Comparison of ENCODE assay signal across 24 cellular contexts in genomic region chr1:216809649-216810048, GRCh38.
"Had no signal": no experiment of that assay in that cellular context is flagged by ENCODE, and none has a peak within 500 bp of the region (broad histone marks: within the 10 kb centered on the region; RNA-seq: fewer than 3 reads in every experiment).

No MANE protein-coding gene starts in this region.

- H3K27me3 Mint-ChIP-seq: dendritic cell treated with granulocyte-macrophage colony-stimulating factor and Interleukin-4, amounts not matched to agents 40 ng/mL and 50 ng/mL, for 4 days; effector memory CD8-positive, alpha-beta T cell had no signal

- H3K4me3 ChIP-seq: colonic mucosa, coronary artery, dorsolateral prefrontal cortex, esophagus muscularis mucosa, esophagus squamous epithelium, gastroesophageal sphincter, heart left ventricle, heart right ventricle had no signal

- H3K27ac Mint-ChIP-seq: dendritic cell treated with granulocyte-macrophage colony-stimulating factor and Interleukin-4, amounts not matched to agents 40 ng/mL and 50 ng/mL, for 4 days; effector memory CD8-positive, alpha-beta T cell; endodermal cell had no signal

- H3K9me3 ChIP-seq: colonic mucosa, esophagus muscularis mucosa, esophagus squamous epithelium, gastroesophageal sphincter, heart left ventricle, heart right ventricle had no signal

- DNase-seq: colonic mucosa; cortex of kidney; dermis blood vessel endothelial cell; dorsolateral prefrontal cortex; effector CD4-positive, alpha-beta T cell; effector CD8-positive, alpha-beta T cell; effector memory CD4-positive, alpha-beta T cell; effector memory CD8-positive, alpha-beta T cell; endodermal cell; erythroblast; esophagus squamous epithelium; foreskin fibroblast; foreskin keratinocyte; foreskin melanocyte; glutamatergic neuron; head of caudate nucleus; heart left ventricle; heart right ventricle had no signal

- H3K27me3 ChIP-seq: colonic mucosa, dorsolateral prefrontal cortex, esophagus muscularis mucosa, esophagus squamous epithelium, foreskin keratinocyte, gastroesophageal sphincter, heart left ventricle, heart right ventricle had no signal

- H3K36me3 ChIP-seq: colonic mucosa, esophagus muscularis mucosa, esophagus squamous epithelium, gastroesophageal sphincter, heart left ventricle, heart right ventricle had no signal

- H3K4me1 ChIP-seq: colonic mucosa, esophagus squamous epithelium had no signal

- H3K27ac ChIP-seq: colonic mucosa, coronary artery, dorsolateral prefrontal cortex, epithelial cell of prostate, esophagus muscularis mucosa, esophagus squamous epithelium, foreskin keratinocyte, gastroesophageal sphincter, heart left ventricle, heart right ventricle had no signal

- H3K4me3 Mint-ChIP-seq: dendritic cell treated with granulocyte-macrophage colony-stimulating factor and Interleukin-4, amounts not matched to agents 40 ng/mL and 50 ng/mL, for 4 days; effector memory CD8-positive, alpha-beta T cell; endodermal cell had no signal

- ATAC-seq: effector memory CD8-positive, alpha-beta T cell; esophagus mucosa; foreskin keratinocyte; gastroesophageal sphincter; heart left ventricle; heart right ventricle had no signal

- H3K9me3 Mint-ChIP-seq: dendritic cell treated with granulocyte-macrophage colony-stimulating factor and Interleukin-4, amounts not matched to agents 40 ng/mL and 50 ng/mL, for 4 days; endodermal cell had no signal
